8 cellular contexts compared by ENCODE assay signal in the genomic region with DNA sequence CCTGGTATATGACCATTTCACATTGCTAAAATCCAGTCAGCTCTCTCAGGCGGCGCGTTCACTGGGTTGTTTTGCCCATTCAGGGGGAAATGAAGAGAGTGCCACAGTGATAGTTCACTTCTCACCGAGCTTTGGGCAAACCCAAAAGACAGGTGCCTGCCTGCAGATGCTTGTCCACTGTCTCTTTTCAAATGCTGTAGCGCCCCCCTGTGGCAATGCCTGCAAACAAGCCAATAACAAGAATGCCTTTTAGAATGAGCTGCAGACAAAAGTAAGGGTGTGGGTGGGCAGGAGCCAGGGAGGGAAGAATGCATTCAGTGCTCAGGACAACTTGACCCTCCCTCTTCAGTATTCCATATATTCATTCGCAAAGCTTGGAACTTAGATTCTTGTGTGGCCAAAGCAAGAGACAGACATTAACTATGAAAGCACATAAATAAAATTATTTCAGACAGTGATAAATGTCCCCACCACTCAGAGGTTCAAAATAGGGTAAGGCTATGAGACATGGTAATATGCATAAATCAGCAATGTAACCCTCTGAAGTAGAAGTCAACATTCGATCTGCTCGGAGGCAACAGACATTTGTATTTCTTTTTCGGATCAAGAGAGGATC.
DNase-seq lines count a peak whose midpoint lies in the region; ATAC-seq, FAIRE-seq and TF ChIP-seq lines count a peak whose summit lies in the region.

No MANE protein-coding gene starts in this region.

- intact Hi-C loops in GM12878 (cut with micrococcal nuclease; ENCODE audit: unreplicated experiment) = no loop called here

- H3K27me3 ChIP-seq in MM.1S (replicated peaks; ENCODE audit: insufficient read depth, low read length) (no peaks in the 10 kb centered on the region), SU-DHL-6 (ENCODE audit: low read length) (no peaks in the 10 kb centered on the region), GM12878 (replicated peaks in 1 of 2; ENCODE audit: control insufficient read depth in 2 of 2, insufficient read depth in 2 of 2, low read length in 1 of 2) (no peaks in the 10 kb centered on the region; a peak in 1 of 4 replicates), kidney epithelial cell (ENCODE audit: control insufficient read depth, insufficient read depth, low read length) (no peaks in the 10 kb centered on the region)

- RAD21 ChIA-PET in GM12878 (lab: Charles Lee; ENCODE audit: unreplicated experiment) = interaction anchor here (0.6 to 1.1 kb wide), 3 partner anchors 22 to 898 kb away, joined by 3 to 13 read pairs (median 3); no protein-coding TSS in a partner anchor

- H3K27ac ChIP-seq in MM.1S (ENCODE audit: low read length) = no peak overlapping the region
- no peak overlapping the region for H3K27ac ChIP-seq in SU-DHL-6 (ENCODE audit: low read depth, low read length)
- H3K27ac ChIP-seq in GM12878 (ENCODE audit: control insufficient read depth, insufficient read depth) = no peak overlapping the region

- in situ Hi-C loops in GM12878 (cut with MboI) = no loop called here

- H3K36me3 ChIP-seq in MM.1S (replicated peaks; ENCODE audit: insufficient read depth, low read length) (no peaks in the 10 kb centered on the region), SU-DHL-6 (ENCODE audit: low read length) (no peaks in the 10 kb centered on the region), GM12878 (ENCODE audit: control insufficient read depth in 2 of 2, insufficient read depth in 2 of 2, low read length in 1 of 2) (no peaks in the 10 kb centered on the region), kidney epithelial cell (ENCODE audit: control insufficient read depth, insufficient read depth, low read length) (no peaks in the 10 kb centered on the region)

- no peak overlapping the region for H2AFZ ChIP-seq in MM.1S (ENCODE audit: low read length)
- no peak overlapping the region for H2AFZ ChIP-seq in SU-DHL-6 (ENCODE audit: low read depth, low read length, severe bottlenecking)
- H2AFZ ChIP-seq in GM12878 (ENCODE audit: control insufficient read depth, low read depth, low read length) = no peak overlapping the region

- WGBS in GM12878 (ENCODE audit: insufficient coverage, insufficient replicate concordance, low lambda C conversion rate, missing lambda C conversion rate) = 50% methylated on average over 9 of the region's 9 CpGs

- CTCF ChIA-PET in GM12878 (lab: Yijun Ruan, JAX) = interaction anchor here (0.8 to 8.5 kb wide), 9 partner anchors 9 to 898 kb away, joined by 3 to 126 read pairs (median 4); no protein-coding TSS in a partner anchor

- no peak for TF ChIP-seq POLR2A in GM12878 (IDR thresholded peaks at IDR 0.05; ENCODE audit: low read depth, low read length)

- POLR2A ChIA-PET in GM12878 (lab: Charles Lee) = no interaction called here

- TF ChIP-seq CTCF in MM.1S (IDR thresholded peaks at IDR 0.05; ENCODE audit: low read length) (peak; percentile 68), SU-DHL-6 (IDR thresholded peaks at IDR 0.05; ENCODE audit: insufficient read depth, low read length, poor library complexity, severe bottlenecking) (peak; percentile 92), GM12878 (IDR thresholded peaks at IDR 0.05 in 2 of 3, conservative IDR thresholded peaks at IDR 0.05 in 1 of 3; ENCODE audit: control insufficient read depth in 2 of 3, extremely low read depth in 1 of 3, insufficient read depth in 1 of 3, low read depth in 3 of 3, low read length in 3 of 3) (peak; percentile 42 to 47 (median 46); a peak in 5 of 6 replicates), kidney epithelial cell (IDR thresholded peaks at IDR 0.05; ENCODE audit: insufficient read depth, low read length, poor library complexity, severe bottlenecking) (peak; percentile 73)

- H3K4me3 ChIP-seq in MM.1S (ENCODE audit: low read length) (no peak overlapping the region), SU-DHL-6 (ENCODE audit: insufficient read depth, low read length, poor library complexity, severe bottlenecking) (no peak overlapping the region), GM12878 (no peak overlapping the region), kidney epithelial cell (ENCODE audit: low read depth, low read length) (no peak overlapping the region)

- H3K79me2 ChIP-seq in MM.1S (ENCODE audit: low read length) (no peaks in the 10 kb centered on the region), SU-DHL-6 (ENCODE audit: insufficient read depth, low read length) (no peaks in the 10 kb centered on the region), GM12878 (ENCODE audit: control insufficient read depth, insufficient read depth, low read length) (no peaks in the 10 kb centered on the region)

- peaks cover 11% of the 10 kb centered on the region for H3K4me1 ChIP-seq in MM.1S (ENCODE audit: low read length)
- H3K4me1 ChIP-seq in GM12878 (ENCODE audit: control insufficient read depth, insufficient read depth, low read length) = no peaks in the 10 kb centered on the region

- DNase-seq in EL (peak; percentile 80), MM.1S (peak; percentile 62), GM12878 (ENCODE audit: low read depth, low spot score) (no peak), kidney epithelial cell (ENCODE audit: low read depth) (no peak)
- peak; percentile 62 for DNase-seq in stimulated activated CD4-positive, alpha-beta T cell treated with anti-CD3 and anti-CD28 coated beads, Interleukin-4, amount 100 ng/mL, for 24 hours

- H3K9ac ChIP-seq in MM.1S (ENCODE audit: low read length) (no peak overlapping the region), SU-DHL-6 (ENCODE audit: low read length) (no peak overlapping the region), GM12878 (ENCODE audit: control insufficient read depth, insufficient read depth, low read length) (no peak overlapping the region)

- SMC1A ChIA-PET in GM12878 (lab: Charles Lee; ENCODE audit: uncharacterized antibody, unreplicated experiment) = interaction anchor here (0.9 to 2.1 kb wide), 5 partner anchors 19 to 898 kb away, joined by 3 to 12 read pairs (median 3); no protein-coding TSS in a partner anchor

- no peaks in the 10 kb centered on the region for H4K20me1 ChIP-seq in MM.1S (ENCODE audit: insufficient read depth, low read length)
- H4K20me1 ChIP-seq in SU-DHL-6 (ENCODE audit: low read depth, low read length) = peaks cover 8% of the 10 kb centered on the region; the same call in 1 of the 2 replicates
- no peaks in the 10 kb centered on the region for H4K20me1 ChIP-seq in GM12878 (ENCODE audit: control insufficient read depth, insufficient read depth)

- peak; percentile 32; the same call in 1 of the 3 replicates for ATAC-seq in GM12878
- no peak for ATAC-seq in HG02938 (IDR thresholded peaks at IDR 0.05; ENCODE audit: unreplicated experiment)
- ATAC-seq in GM21367 (IDR thresholded peaks at IDR 0.05; ENCODE audit: unreplicated experiment) = no peak

- H3K9me2 ChIP-seq in MM.1S (replicated peaks; ENCODE audit: insufficient read depth, low read length) (no peaks in the 10 kb centered on the region), SU-DHL-6 (replicated peaks; ENCODE audit: insufficient read depth, low read length) (no peaks in the 10 kb centered on the region)

- BruUV-seq in GM12878 (replicated peaks; lab: Mats Ljungman, UMichigan) = no TSS peak

- H3F3A ChIP-seq in MM.1S (ENCODE audit: insufficient read depth, low read length) (peaks cover 9% of the 10 kb centered on the region; the same call in 1 of the 2 replicates), SU-DHL-6 (ENCODE audit: insufficient read depth) (no peaks in the 10 kb centered on the region)

- TF ChIP-seq RAD21 in GM12878 (IDR thresholded peaks at IDR 0.05; ENCODE audit: insufficient read depth, low read depth, low read length) = peak; percentile 34; the same call in 1 of the 2 replicates

- H3K9me3 ChIP-seq in MM.1S (replicated peaks; ENCODE audit: insufficient read depth, low read length) (no peaks in the 10 kb centered on the region), SU-DHL-6 (ENCODE audit: insufficient read depth, low read length) (no peaks in the 10 kb centered on the region), GM12878 (replicated peaks; ENCODE audit: control insufficient read depth, insufficient read depth, low read length) (no peaks in the 10 kb centered on the region)

- no peak overlapping the region for H3K4me2 ChIP-seq in MM.1S (ENCODE audit: low read depth, low read length)
- no peak overlapping the region for H3K4me2 ChIP-seq in SU-DHL-6 (ENCODE audit: low read depth, low read length, poor library complexity, severe bottlenecking)
- no peak overlapping the region for H3K4me2 ChIP-seq in GM12878 (ENCODE audit: control insufficient read depth, insufficient read depth)

- TF ChIP-seq EP300 in GM12878 (IDR thresholded peaks at IDR 0.05; ENCODE audit: borderline replicate concordance in 1 of 2, control insufficient read depth in 1 of 2, low read depth in 2 of 2, low read length in 2 of 2) = no peak

- FAIRE-seq in GM12878 (lab: Jason Lieb, UNC) = no peak

TF ChIP-seq in GM12878, 131 proteins besides CTCF, POLR2A, EP300 and RAD21:
- TF ChIP-seq WRNIP1 (IDR thresholded peaks at IDR 0.05; ENCODE audit: borderline replicate concordance, low read depth, low read length) = no peak
- TF ChIP-seq SP1 (IDR thresholded peaks at IDR 0.05; ENCODE audit: low read depth, low read length) = no peak
- TF ChIP-seq SIN3A (IDR thresholded peaks at IDR 0.05; ENCODE audit: low read depth, low read length) = no peak
- peak; percentile 18; the same call in 1 of the 2 replicates for TF ChIP-seq SMC3 (IDR thresholded peaks at IDR 0.05; ENCODE audit: borderline replicate concordance, low read length)
- no peak for TF ChIP-seq CBX3 (IDR thresholded peaks at IDR 0.05; ENCODE audit: borderline replicate concordance, low read depth)

Comparison
In these comparisons a context has a peak if more than half of its experiments do, and no peak if none do; other contexts are left out.
1. DNase-seq: peak in EL (single experiment), MM.1S (single experiment) and stimulated activated CD4-positive, alpha-beta T cell treated with anti-CD3 and anti-CD28 coated beads, Interleukin-4, amount 100 ng/mL, for 24 hours (single experiment); none in GM12878 (single experiment) and kidney epithelial cell (single experiment).
2. Peak in every context shown above with its lines, with median percentiles within 50 percentile points of each other: CTCF ChIP-seq.